In the genomic region with DNA sequence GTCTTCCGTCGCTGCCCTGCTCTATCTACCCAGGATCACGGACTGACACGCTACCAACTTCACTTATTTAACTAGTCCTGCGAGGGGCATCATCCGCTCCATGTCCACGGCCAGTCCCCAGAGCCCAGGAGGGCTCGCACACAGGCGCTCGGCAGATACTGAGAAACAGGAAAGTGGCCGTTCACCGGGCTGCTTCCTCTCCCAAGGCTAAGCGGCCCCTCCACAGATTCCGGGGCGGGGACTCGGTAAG, we compare ENCODE assay signal across 8 cellular contexts. TPM values are rescaled to one million over a fixed set of nuclear protein-coding genes. Genes with fewer than 3 reads are reported as not detected.
DNase-seq lines count a peak whose midpoint lies in the region; ATAC-seq and TF ChIP-seq lines count a peak whose summit lies in the region.

No MANE protein-coding gene starts in this region.

- peaks cover 18 to 39% of the 10 kb centered on the region in 2 experiments for H3K36me3 ChIP-seq in HCT116 (ENCODE audit: control insufficient read depth in 1 of 2, insufficient read depth in 2 of 2, low read length in 2 of 2)
- H3K36me3 ChIP-seq in esophagus squamous epithelium: peaks cover 19 to 42% (median 20%) of the 10 kb centered on the region in 3 donors
- H3K36me3 ChIP-seq in neutrophil: peaks cover 27% of the 10 kb centered on the region

- H3K36me3 Mint-ChIP-seq in T-cell: peaks cover 5% of the 10 kb centered on the region

- peaks cover 3% of the 10 kb centered on the region; the same call in 1 of the 2 replicates for H4K20me1 ChIP-seq in HCT116 (ENCODE audit: insufficient read depth)

- CTCF ChIA-PET in HCT116 (lab: Charles Lee) (no interaction called here), T-cell (lab: Charles Lee) (no interaction called here)

- H3K4me1 ChIP-seq in HCT116 (ENCODE audit: control insufficient read depth in 1 of 2, insufficient read depth in 2 of 2, low read length in 2 of 2): peaks cover 40 to 48% of the 10 kb centered on the region in 2 experiments
- peaks cover 30 to 69% (median 42%) of the 10 kb centered on the region in 3 donors for H3K4me1 ChIP-seq in esophagus squamous epithelium
- H3K4me1 ChIP-seq in neutrophil (ENCODE audit: control insufficient read depth in 1 of 2, insufficient read depth in 1 of 2, low read depth in 1 of 2, low read length in 1 of 2): peaks cover 28 to 30% of the 10 kb centered on the region in 2 experiments

- no peaks in the 10 kb centered on the region for H3K9me3 Mint-ChIP-seq in T-cell

- no peaks in the 10 kb centered on the region for H3K9me3 ChIP-seq in HCT116 (ENCODE audit: control insufficient read depth in 1 of 2, insufficient read depth in 1 of 2, low read depth in 1 of 2, low read length in 2 of 2)
- no peaks in the 10 kb centered on the region for H3K9me3 ChIP-seq in esophagus squamous epithelium
- no peaks in the 10 kb centered on the region for H3K9me3 ChIP-seq in neutrophil

- no peaks in the 10 kb centered on the region for H3K27me3 Mint-ChIP-seq in T-cell

- ATAC-seq in HCT116: no peak
- peak; percentile 9 to 43 (median 40) for ATAC-seq in T-cell (replicated peaks in 1 of 4)
- no peak for ATAC-seq in HG03039 (IDR thresholded peaks at IDR 0.05; ENCODE audit: unreplicated experiment)
- no peak for ATAC-seq in GM19351 (IDR thresholded peaks at IDR 0.05; ENCODE audit: unreplicated experiment)

- peaks cover 38 to 52% (median 41%) of the 10 kb centered on the region in 3 donors for H3K4me1 Mint-ChIP-seq in T-cell

- H3K27me3 ChIP-seq in HCT116 (ENCODE audit: insufficient read depth, low read length) (no peaks in the 10 kb centered on the region), esophagus squamous epithelium (no peaks in the 10 kb centered on the region), neutrophil (no peaks in the 10 kb centered on the region)

- TF ChIP-seq CTCF in HCT116 (IDR thresholded peaks at IDR 0.05 in 2 of 3, conservative IDR thresholded peaks at IDR 0.05 in 1 of 3; ENCODE audit: borderline replicate concordance in 1 of 3, insufficient read depth in 1 of 3, low read depth in 2 of 3, low read length in 2 of 3) (no peak), esophagus squamous epithelium (IDR thresholded peaks at IDR 0.05) (no peak), neutrophil (IDR thresholded peaks at IDR 0.05) (no peak)

- TF ChIP-seq POLR2A in HCT116 (IDR thresholded peaks at IDR 0.05; ENCODE audit: borderline replicate concordance, extremely low read depth, insufficient read depth, insufficient read length): no peak
- no peak for TF ChIP-seq POLR2A in esophagus squamous epithelium (IDR thresholded peaks at IDR 0.05)

- POLR2A ChIA-PET in HCT116 (lab: Charles Lee): interaction anchor here (1.2 to 2.7 kb wide), 3 partner anchors 10 to 18 kb away, joined by 5 to 9 read pairs (median 7); a partner anchor contains a TSS
- POLR2A ChIA-PET in T-cell (lab: Charles Lee): interaction anchor here (0.5 to 0.6 kb wide), 2 partner anchors 475 to 615 kb away, joined by 3 to 5 read pairs; no protein-coding TSS in a partner anchor

- BruUV-seq in HCT116 (replicated peaks; lab: Mats Ljungman, UMichigan): TSS peak; percentile 83

- peaks cover 61% of the 10 kb centered on the region for H3K79me2 ChIP-seq in HCT116 (ENCODE audit: insufficient read depth, low read length)

- RAD21 ChIA-PET in HCT116 (lab: Charles Lee; ENCODE audit: low non-redundant PET in 1 of 2, low total read pairs in 2 of 2, uncharacterized antibody in 2 of 2, unreplicated experiment in 2 of 2): interaction anchor here in 1 of 2 experiments (2.2 kb wide), 1 partner anchor 18 kb away, joined by 4 read pairs; a partner anchor contains a TSS

- peak overlapping the region; percentile 81 to 90 (median 85) for H3K4me3 Mint-ChIP-seq in T-cell

- WGBS in esophagus squamous epithelium, 2 donors: 0 to 4% methylated on average over 1 to 5 of the region's 16 CpGs

- H3K27ac Mint-ChIP-seq in T-cell: peak overlapping the region; percentile 90 to 92

- H3K4me3 ChIP-seq in HCT116 (replicated peaks in 1 of 2; ENCODE audit: low read depth in 1 of 2, low read length in 2 of 2) (peak overlapping the region; percentile 78 to 84), esophagus squamous epithelium (peak overlapping the region; percentile 87 to 97 (median 91)), neutrophil (ENCODE audit: low read depth in 1 of 2, low read length in 1 of 2) (peak overlapping the region; percentile 91 to 96)

- intact Hi-C loops in HCT116 (cut with micrococcal nuclease) (no loop called here), esophagus squamous epithelium (cut with DNase I) (no loop called here)

- H2AFZ ChIP-seq in HCT116 (ENCODE audit: low read depth, low read length, poor library complexity, severe bottlenecking): no peak overlapping the region

- no peak for TF ChIP-seq RAD21 in HCT116 (IDR thresholded peaks at IDR 0.05; ENCODE audit: low read depth)

- peak overlapping the region; percentile 89 for H3K4me2 ChIP-seq in HCT116 (ENCODE audit: low read length)

- DNase-seq in COLO668 (lab: John Stamatoyannopoulos, UW; ENCODE audit: unreplicated experiment) (peak; percentile 47), HCT116 (ENCODE audit: low read depth, low spot score) (no peak), T-cell (peak in 5 of 34 experiments; percentile 13 to 34 (median 19)), esophagus squamous epithelium (lab: John Stamatoyannopoulos, UW) (no peak), kidney tubule cell (ENCODE audit: low spot score) (no peak)

- H3K9me2 ChIP-seq in HCT116 (ENCODE audit: insufficient read depth): no peaks in the 10 kb centered on the region

- H3K27ac ChIP-seq in HCT116 (ENCODE audit: low read depth, low read length): peak overlapping the region; percentile 86
- peak overlapping the region; percentile 92 to 98 (median 94) for H3K27ac ChIP-seq in esophagus squamous epithelium
- H3K27ac ChIP-seq in neutrophil: peak overlapping the region; percentile 89

- peak overlapping the region; percentile 97 for H3K9ac ChIP-seq in HCT116 (ENCODE audit: low read length)

TF ChIP-seq in HCT116, 20 proteins besides CTCF, POLR2A, EP300 and RAD21 (continues in another document):
- TF ChIP-seq, protein P1, sequence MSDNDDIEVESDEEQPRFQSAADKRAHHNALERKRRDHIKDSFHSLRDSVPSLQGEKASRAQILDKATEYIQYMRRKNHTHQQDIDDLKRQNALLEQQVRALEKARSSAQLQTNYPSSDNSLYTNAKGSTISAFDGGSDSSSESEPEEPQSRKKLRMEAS (IDR thresholded peaks at IDR 0.05): no peak
- no peak for TF ChIP-seq POLR2AphosphoS5 (IDR thresholded peaks at IDR 0.05; ENCODE audit: low read depth, low read length)
- no peak for TF ChIP-seq SP1 (IDR thresholded peaks at IDR 0.05; ENCODE audit: low read depth)
- TF ChIP-seq SRF (IDR thresholded peaks at IDR 0.05; ENCODE audit: low read depth): no peak
- no peak for TF ChIP-seq ZNF274 (IDR thresholded peaks at IDR 0.05; ENCODE audit: low read depth, low read length)
- TF ChIP-seq ELF1 (IDR thresholded peaks at IDR 0.05; ENCODE audit: borderline replicate concordance, low read depth): no peak
- TF ChIP-seq ZFX (IDR thresholded peaks at IDR 0.05): no peak
- TF ChIP-seq, protein P2, sequence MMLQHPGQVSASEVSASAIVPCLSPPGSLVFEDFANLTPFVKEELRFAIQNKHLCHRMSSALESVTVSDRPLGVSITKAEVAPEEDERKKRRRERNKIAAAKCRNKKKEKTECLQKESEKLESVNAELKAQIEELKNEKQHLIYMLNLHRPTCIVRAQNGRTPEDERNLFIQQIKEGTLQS (IDR thresholded peaks at IDR 0.05): no peak
- no peak for TF ChIP-seq CBX3 (IDR thresholded peaks at IDR 0.05; ENCODE audit: low read depth)
- TF ChIP-seq SIN3A (IDR thresholded peaks at IDR 0.05; ENCODE audit: low read depth): no peak
- TF ChIP-seq FOSL1 (IDR thresholded peaks at IDR 0.05; ENCODE audit: low read depth): no peak
- TF ChIP-seq, protein P3, sequence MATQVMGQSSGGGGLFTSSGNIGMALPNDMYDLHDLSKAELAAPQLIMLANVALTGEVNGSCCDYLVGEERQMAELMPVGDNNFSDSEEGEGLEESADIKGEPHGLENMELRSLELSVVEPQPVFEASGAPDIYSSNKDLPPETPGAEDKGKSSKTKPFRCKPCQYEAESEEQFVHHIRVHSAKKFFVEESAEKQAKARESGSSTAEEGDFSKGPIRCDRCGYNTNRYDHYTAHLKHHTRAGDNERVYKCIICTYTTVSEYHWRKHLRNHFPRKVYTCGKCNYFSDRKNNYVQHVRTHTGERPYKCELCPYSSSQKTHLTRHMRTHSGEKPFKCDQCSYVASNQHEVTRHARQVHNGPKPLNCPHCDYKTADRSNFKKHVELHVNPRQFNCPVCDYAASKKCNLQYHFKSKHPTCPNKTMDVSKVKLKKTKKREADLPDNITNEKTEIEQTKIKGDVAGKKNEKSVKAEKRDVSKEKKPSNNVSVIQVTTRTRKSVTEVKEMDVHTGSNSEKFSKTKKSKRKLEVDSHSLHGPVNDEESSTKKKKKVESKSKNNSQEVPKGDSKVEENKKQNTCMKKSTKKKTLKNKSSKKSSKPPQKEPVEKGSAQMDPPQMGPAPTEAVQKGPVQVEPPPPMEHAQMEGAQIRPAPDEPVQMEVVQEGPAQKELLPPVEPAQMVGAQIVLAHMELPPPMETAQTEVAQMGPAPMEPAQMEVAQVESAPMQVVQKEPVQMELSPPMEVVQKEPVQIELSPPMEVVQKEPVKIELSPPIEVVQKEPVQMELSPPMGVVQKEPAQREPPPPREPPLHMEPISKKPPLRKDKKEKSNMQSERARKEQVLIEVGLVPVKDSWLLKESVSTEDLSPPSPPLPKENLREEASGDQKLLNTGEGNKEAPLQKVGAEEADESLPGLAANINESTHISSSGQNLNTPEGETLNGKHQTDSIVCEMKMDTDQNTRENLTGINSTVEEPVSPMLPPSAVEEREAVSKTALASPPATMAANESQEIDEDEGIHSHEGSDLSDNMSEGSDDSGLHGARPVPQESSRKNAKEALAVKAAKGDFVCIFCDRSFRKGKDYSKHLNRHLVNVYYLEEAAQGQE (IDR thresholded peaks at IDR 0.05; ENCODE audit: low read depth): no peak

RNA-seq across cellular contexts. Expression of a gene that starts 0.4 kb away (rescaled TPM):
- total RNA-seq in HCT116 (2021; ENCODE audit: unreplicated experiment) (75.9 TPM), T-cell (10 to 100 TPM; 34.1 to 93.3 (median 68.1) TPM), esophagus squamous epithelium (10 to 100 TPM; 17.6 to 54.5 (median 37.4) TPM)
- 79.6 and 84.0 TPM in 2 replicates for polyA plus RNA-seq in HCT116 (2012)

RNA-seq across cellular contexts. Expression of a gene that starts 0.5 kb away (rescaled TPM):
- total RNA-seq in HCT116 (2021; ENCODE audit: unreplicated experiment) (77.5 TPM), T-cell (10 to 100 TPM; 15.9 to 33.9 (median 30.0) TPM), esophagus squamous epithelium (10 to 100 TPM; 18.2 to 25.6 (median 21.4) TPM)
- polyA plus RNA-seq in HCT116 (2012): 39.7 and 42.4 TPM in 2 replicates

RNA-seq across cellular contexts. Expression of a gene that starts 9.7 kb away (rescaled TPM):
- not detected for total RNA-seq in HCT116 (2021; ENCODE audit: unreplicated experiment)
- polyA plus RNA-seq in HCT116 (2012): 0.10 TPM in 1 of 2 replicates, not detected in the other
- total RNA-seq in T-cell: 1 to 10 TPM in 4 of 5 donors, under 1 TPM in 1; 0.33 to 4.6 (median 1.8) TPM
- total RNA-seq in esophagus squamous epithelium: not detected

RNA-seq across cellular contexts. Expression of a gene that starts 17.6 kb away (rescaled TPM):
- total RNA-seq in HCT116 (2021; ENCODE audit: unreplicated experiment) (47.5 TPM), T-cell (10 to 100 TPM; 30.9 to 51.0 (median 39.3) TPM), esophagus squamous epithelium (10 to 100 TPM; 19.1 to 34.3 (median 27.9) TPM)
- 39.0 and 43.1 TPM in 2 replicates for polyA plus RNA-seq in HCT116 (2012)

RNA-seq across cellular contexts. Expression of a gene that starts 17.8 kb away (rescaled TPM):
- 231 TPM for total RNA-seq in HCT116 (2021; ENCODE audit: unreplicated experiment)
- polyA plus RNA-seq in HCT116 (2012): 235 and 241 TPM in 2 replicates
- 100 to 1,000 TPM; 114 to 205 (median 181) TPM for total RNA-seq in T-cell
- 10 to 100 TPM; 48.2 to 86.8 (median 84.0) TPM for total RNA-seq in esophagus squamous epithelium

Comparison
In these comparisons a context has a peak if more than half of its experiments do, and no peak if none do; other contexts are left out.
1. ATAC-seq: peak in T-cell (4 of 4); none in HCT116 (single experiment), HG03039 (single experiment) and GM19351 (single experiment).
2. Peak in every context shown above with its lines, with median percentiles within 50 percentile points of each other: H3K27ac ChIP-seq and H3K4me3 ChIP-seq.